In the genomic region with DNA sequence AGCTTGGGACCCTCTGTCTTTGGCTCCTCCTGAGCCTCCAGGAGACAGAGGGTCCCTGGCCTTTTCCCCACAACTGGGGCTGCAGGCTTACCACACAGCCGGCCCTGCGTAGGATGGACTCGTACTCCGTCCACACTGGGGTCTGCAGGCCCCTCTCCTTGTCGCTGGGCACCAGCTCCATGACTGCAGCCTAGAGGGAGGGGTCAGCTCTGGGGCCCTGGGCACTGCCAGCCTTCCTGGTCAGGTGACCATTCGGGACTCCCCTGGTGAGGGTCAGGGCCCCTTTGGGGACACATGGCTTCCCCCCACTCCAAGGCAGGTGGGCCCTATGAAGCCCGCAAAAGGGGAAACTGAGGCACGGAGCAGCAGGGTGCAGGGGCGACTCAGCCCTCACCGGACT, we compare ENCODE assay signal across 12 cellular contexts. TPM values are rescaled to one million over a fixed set of nuclear protein-coding genes. Genes with fewer than 3 reads are reported as not detected.
DNase-seq lines count a peak whose midpoint lies in the region; TF ChIP-seq lines count a peak whose summit lies in the region.
"Had no signal": no experiment of that assay in that cellular context is flagged by ENCODE, and none has a peak within 500 bp of the region (broad histone marks: within the 10 kb centered on the region; RNA-seq: fewer than 3 reads in every experiment).

No MANE protein-coding gene starts in this region.

- no peaks in the 10 kb centered on the region for H3K27me3 ChIP-seq in CD4-positive, alpha-beta memory T cell (ENCODE audit: insufficient read depth, low read length)
- H3K27me3 ChIP-seq in OCI-LY3 (ENCODE audit: low read depth, low read length), result no peaks in the 10 kb centered on the region
- no peaks in the 10 kb centered on the region for H3K27me3 ChIP-seq in endodermal cell (ENCODE audit: control insufficient read depth, insufficient read depth, low read length, poor library complexity, severe bottlenecking)
- no peaks in the 10 kb centered on the region for H3K27me3 ChIP-seq in osteoblast (ENCODE audit: insufficient read depth, low read length)

- 73 to 76% methylated on average over 6 to 10 of the region's 10 CpGs for WGBS in endodermal cell (ENCODE audit: insufficient coverage in 1 of 2, insufficient read length in 1 of 2), 2 experiments

- H3K79me2 ChIP-seq in OCI-LY3 (ENCODE audit: low read length) (peaks cover 9% of the 10 kb centered on the region), osteoblast (ENCODE audit: insufficient read depth, low read length) (no peaks in the 10 kb centered on the region)

- no peaks in the 10 kb centered on the region for H4K20me1 ChIP-seq in OCI-LY3 (ENCODE audit: insufficient read depth, low read length)
- no peaks in the 10 kb centered on the region for H4K20me1 ChIP-seq in osteoblast (ENCODE audit: insufficient read depth, low read length)

- no peak overlapping the region for H3K27ac ChIP-seq in CD4-positive, alpha-beta memory T cell (ENCODE audit: low read depth, low read length)
- H3K27ac ChIP-seq in OCI-LY3 (ENCODE audit: low read length) (no peak overlapping the region), endodermal cell (ENCODE audit: low read depth, low read length) (no peak overlapping the region), osteoblast (ENCODE audit: low read depth, low read length) (no peak overlapping the region)

- H3K27me3 Mint-ChIP-seq in CD4-positive, alpha-beta memory T cell, result no peaks in the 10 kb centered on the region
- H3K27me3 Mint-ChIP-seq in endodermal cell (ENCODE audit: insufficient read depth), result peaks cover 4% of the 10 kb centered on the region

- no peaks in the 10 kb centered on the region for H3K9me3 ChIP-seq in CD4-positive, alpha-beta memory T cell (ENCODE audit: control insufficient read depth in 1 of 2, low read length in 2 of 2)
- H3K9me3 ChIP-seq in OCI-LY3 (ENCODE audit: insufficient read depth, low read length), result no peaks in the 10 kb centered on the region
- no peaks in the 10 kb centered on the region for H3K9me3 ChIP-seq in endodermal cell (ENCODE audit: control insufficient read depth, low read length)
- no peaks in the 10 kb centered on the region for H3K9me3 ChIP-seq in osteoblast (ENCODE audit: low read depth, low read length)

- peak overlapping the region in 5 of 8 donors; percentile 64 to 82 (median 79) for H3K4me3 Mint-ChIP-seq in CD4-positive, alpha-beta memory T cell
- peak overlapping the region; percentile 73 for H3K4me3 Mint-ChIP-seq in endodermal cell

- intact Hi-C loops in CD4-positive, alpha-beta memory T cell (cut with micrococcal nuclease), result loop anchor here (5.0 kb wide), 1 partner anchor 36 kb away; a partner anchor contains a TSS

- H3K27ac Mint-ChIP-seq in CD4-positive, alpha-beta memory T cell, result no peak overlapping the region
- H3K27ac Mint-ChIP-seq in endodermal cell, result no peak overlapping the region

- H3K4me3 ChIP-seq in CD4-positive, alpha-beta memory T cell (ENCODE audit: low read length in 2 of 2), result peak overlapping the region in 1 of 2 donors; percentile 63
- H3K4me3 ChIP-seq in OCI-LY3 (ENCODE audit: low read length) (peak overlapping the region; percentile 94), endodermal cell (ENCODE audit: low read length) (peak overlapping the region; percentile 83), osteoblast (ENCODE audit: insufficient read depth, low read length) (peak overlapping the region; percentile 71)

- H3K4me2 ChIP-seq in OCI-LY3 (ENCODE audit: low read length), result peak overlapping the region; percentile 95
- H3K4me2 ChIP-seq in osteoblast (ENCODE audit: insufficient read depth, low read length), result peak overlapping the region; percentile 72

- H3K36me3 ChIP-seq in CD4-positive, alpha-beta memory T cell (ENCODE audit: insufficient read depth, low read length), result no peaks in the 10 kb centered on the region
- H3K36me3 ChIP-seq in OCI-LY3 (replicated peaks; ENCODE audit: low read depth, low read length), result peaks cover 5% of the 10 kb centered on the region
- peaks cover 14% of the 10 kb centered on the region for H3K36me3 ChIP-seq in endodermal cell (ENCODE audit: control insufficient read depth, insufficient read depth, low read length)
- H3K36me3 ChIP-seq in osteoblast (ENCODE audit: insufficient read depth, low read length), result no peaks in the 10 kb centered on the region

- H3K4me1 ChIP-seq in CD4-positive, alpha-beta memory T cell (ENCODE audit: insufficient read depth, low read length), result peaks cover 8% of the 10 kb centered on the region
- H3K4me1 ChIP-seq in OCI-LY3 (ENCODE audit: low read length) (peaks cover 8% of the 10 kb centered on the region; the same call in 1 of the 2 replicates), endodermal cell (ENCODE audit: control insufficient read depth, insufficient read depth, low read length) (peaks cover 13% of the 10 kb centered on the region), osteoblast (ENCODE audit: insufficient read depth, low read length) (no peaks in the 10 kb centered on the region)

- POLR2A ChIA-PET in CD4-positive, alpha-beta memory T cell (lab: Charles Lee; ENCODE audit: partially characterized antibody), result interaction anchor here (1.5 to 5.3 kb wide), 2 partner anchors 8 to 33 kb away, joined by 5 to 38 read pairs; no protein-coding TSS in a partner anchor

- DNase-seq in CD4-positive, alpha-beta memory T cell, result no peak
- DNase-seq in endodermal cell, result no peak
- no peak for DNase-seq in osteoblast (ENCODE audit: insufficient read length, low spot score, missing footprints)
- DNase-seq in effector CD8-positive, alpha-beta T cell (lab: John Stamatoyannopoulos, UW), result no peak
- DNase-seq in stimulated activated CD4-positive, alpha-beta T cell treated with anti-CD3 and anti-CD28 coated beads, Interleukin-15, amount 100 ng/mL, for 24 hours, result no peak
- no peak for DNase-seq in NCI-H226
- no peak for DNase-seq in epidermal melanocyte (ENCODE audit: insufficient read length, low spot score)
- DNase-seq: HCEC 1CT, Kasumi-1, kidney, SW 1271 had no signal

- peaks cover 0 to under 1% of the 10 kb centered on the region in 2 donors for H3K36me3 Mint-ChIP-seq in CD4-positive, alpha-beta memory T cell
- H3K36me3 Mint-ChIP-seq in endodermal cell (ENCODE audit: low read depth), result peaks cover 6% of the 10 kb centered on the region

- no peak for TF ChIP-seq CTCF in OCI-LY3 (IDR thresholded peaks at IDR 0.05; ENCODE audit: low read depth, low read length)
- TF ChIP-seq CTCF in endodermal cell (conservative IDR thresholded peaks at IDR 0.05), result no peak
- TF ChIP-seq CTCF in osteoblast (IDR thresholded peaks at IDR 0.05; ENCODE audit: extremely low read depth, low read depth, low read length), result no peak

- CTCF ChIA-PET in CD4-positive, alpha-beta memory T cell (lab: Charles Lee; ENCODE audit: partially characterized antibody), result no interaction called here

- H3K9me3 Mint-ChIP-seq in CD4-positive, alpha-beta memory T cell, result no peaks in the 10 kb centered on the region
- no peaks in the 10 kb centered on the region for H3K9me3 Mint-ChIP-seq in endodermal cell

- H2AFZ ChIP-seq in OCI-LY3 (ENCODE audit: low read depth, low read length), result no peak overlapping the region
- no peak overlapping the region for H2AFZ ChIP-seq in osteoblast (ENCODE audit: low read length)

- peak overlapping the region; percentile 96 for H3K9ac ChIP-seq in OCI-LY3 (ENCODE audit: low read length)
- peak overlapping the region; percentile 73 for H3K9ac ChIP-seq in endodermal cell (ENCODE audit: extremely low read depth, low read length, poor library complexity, severe bottlenecking)

- peaks cover 0 to 7% (median 2%) of the 10 kb centered on the region in 4 donors for H3K4me1 Mint-ChIP-seq in CD4-positive, alpha-beta memory T cell
- peaks cover 8% of the 10 kb centered on the region for H3K4me1 Mint-ChIP-seq in endodermal cell

RNA-seq across cellular contexts. Expression of a gene that starts 1.3 kb away (rescaled TPM):
- total RNA-seq in CD4-positive, alpha-beta memory T cell, result 10 to 100 TPM; 17.1 to 18.1 TPM
- 10 to 100 TPM; 15.6 to 16.3 TPM for polyA plus RNA-seq in CD4-positive, alpha-beta memory T cell
- total RNA-seq in endodermal cell (10 to 100 TPM; 81.0 to 83.9 TPM), osteoblast (5.1 and 6.5 TPM in 2 replicates)
- 25.6 TPM for polyA plus RNA-seq in endodermal cell (2013, experiment 1 of 2)
- 26.4 TPM for polyA plus RNA-seq in endodermal cell (2013, experiment 2 of 2)

RNA-seq across cellular contexts. Expression of a gene that starts 9.4 kb away (rescaled TPM):
- not detected for total RNA-seq in CD4-positive, alpha-beta memory T cell
- not detected for polyA plus RNA-seq in CD4-positive, alpha-beta memory T cell
- not detected for total RNA-seq in endodermal cell
- not detected for polyA plus RNA-seq in endodermal cell (2013, experiment 1 of 2)
- polyA plus RNA-seq in endodermal cell (2013, experiment 2 of 2), result not detected
- total RNA-seq in osteoblast, result not detected in 2 replicates

RNA-seq across cellular contexts. Expression of a gene that starts 16.6 kb away (rescaled TPM):
- 10 to 100 TPM; 29.7 to 30.6 TPM for total RNA-seq in CD4-positive, alpha-beta memory T cell
- polyA plus RNA-seq in CD4-positive, alpha-beta memory T cell, result 100 to 1,000 TPM in 1 of 2 donors, 10 to 100 TPM in 1; 81.4 to 117 TPM
- total RNA-seq in endodermal cell (100 to 1,000 TPM in 1 of 2 donors, 10 to 100 TPM in 1; 92.3 to 102 TPM), osteoblast (55.4 and 56.1 TPM in 2 replicates)
- 91.8 TPM for polyA plus RNA-seq in endodermal cell (2013, experiment 1 of 2)
- 91.2 TPM for polyA plus RNA-seq in endodermal cell (2013, experiment 2 of 2)

RNA-seq across cellular contexts. Expression of a gene that starts 19.9 kb away (rescaled TPM):
- total RNA-seq in CD4-positive, alpha-beta memory T cell, result 1 to 10 TPM; 6.4 to 7.2 TPM
- polyA plus RNA-seq in CD4-positive, alpha-beta memory T cell, result 1 to 10 TPM; 1.4 to 2.2 TPM
- 1 to 10 TPM in 1 of 2 donors, under 1 TPM in 1; 0.75 to 1.3 TPM for total RNA-seq in endodermal cell
- 1.5 TPM for polyA plus RNA-seq in endodermal cell (2013, experiment 1 of 2)
- polyA plus RNA-seq in endodermal cell (2013, experiment 2 of 2), result 1.4 TPM
- total RNA-seq in osteoblast, result not detected in 2 replicates

RNA-seq across cellular contexts. Expression of a gene that starts 22.5 kb away (rescaled TPM):
- total RNA-seq in CD4-positive, alpha-beta memory T cell, result 1 to 10 TPM; 9.1 to 9.5 TPM
- 10 to 100 TPM in 1 of 2 donors, 1 to 10 TPM in 1; 7.6 to 10.3 TPM for polyA plus RNA-seq in CD4-positive, alpha-beta memory T cell
- total RNA-seq in endodermal cell (10 to 100 TPM in 1 of 2 donors, 1 to 10 TPM in 1; 9.7 to 11.1 TPM), osteoblast (5.9 and 7.6 TPM in 2 replicates)
- 5.4 TPM for polyA plus RNA-seq in endodermal cell (2013, experiment 1 of 2)
- 5.5 TPM for polyA plus RNA-seq in endodermal cell (2013, experiment 2 of 2)

Comparison
In these comparisons a context has a peak if more than half of its experiments do, and no peak if none do; other contexts are left out.
1. RNA of a gene that starts 1.3 kb away (total RNA-seq): 81.0 to 83.9 TPM in endodermal cell; 17.1 to 18.1 TPM in CD4-positive, alpha-beta memory T cell and 5.1 to 6.5 TPM in osteoblast; every median in the first group is over 4 times any median in the second.